ENCODE assay signal across 15 cellular contexts in genomic region chr1:43985984-43986595, GRCh38.
"Had no signal": no experiment of that assay in that cellular context is flagged by ENCODE, and none has a peak within 500 bp of the region (broad histone marks: within the 10 kb centered on the region; RNA-seq: fewer than 3 reads in every experiment).

No MANE protein-coding gene starts in this region.

- H3K9me3 Mint-ChIP-seq: activated CD4-positive, alpha-beta T cell treated with anti-CD3 and anti-CD28 coated beads, Interleukin-2, amount 10 ng/mL, durations not matched to agents 7 days and 5 days; activated naive CD8-positive, alpha-beta T cell treated with anti-CD3 and anti-CD28 coated beads, Interleukin-2, amount 10 ng/mL, durations not matched to agents 7 days and 5 days; dendritic cell treated with granulocyte-macrophage colony-stimulating factor and Interleukin-4, amounts not matched to agents 40 ng/mL and 50 ng/mL, for 4 days; naive thymus-derived CD8-positive, alpha-beta T cell; T-helper 2 cell treated with Interferon-gamma antibody and Interleukin-4, amounts not matched to agents 5 μg/mL and 100 μg/mL, for 36 hours had no signal

- H3K4me3 Mint-ChIP-seq: activated CD4-positive, alpha-beta T cell treated with anti-CD3 and anti-CD28 coated beads, Interleukin-2, amount 10 ng/mL, durations not matched to agents 7 days and 5 days; activated naive CD8-positive, alpha-beta T cell treated with anti-CD3 and anti-CD28 coated beads, Interleukin-2, amount 10 ng/mL, durations not matched to agents 7 days and 5 days; dendritic cell treated with granulocyte-macrophage colony-stimulating factor and Interleukin-4, amounts not matched to agents 40 ng/mL and 50 ng/mL, for 4 days; T-helper 2 cell treated with Interferon-gamma antibody and Interleukin-4, amounts not matched to agents 5 μg/mL and 100 μg/mL, for 36 hours had no signal

- ATAC-seq: heart right ventricle; naive thymus-derived CD8-positive, alpha-beta T cell had no signal

- FAIRE-seq: frontal cortex had no signal

- H3K4me3 ChIP-seq: heart right ventricle, stomach, testis had no signal

- H3K27ac Mint-ChIP-seq: activated CD4-positive, alpha-beta T cell treated with anti-CD3 and anti-CD28 coated beads, Interleukin-2, amount 10 ng/mL, durations not matched to agents 7 days and 5 days; activated naive CD8-positive, alpha-beta T cell treated with anti-CD3 and anti-CD28 coated beads, Interleukin-2, amount 10 ng/mL, durations not matched to agents 7 days and 5 days; dendritic cell treated with granulocyte-macrophage colony-stimulating factor and Interleukin-4, amounts not matched to agents 40 ng/mL and 50 ng/mL, for 4 days; T-helper 2 cell treated with Interferon-gamma antibody and Interleukin-4, amounts not matched to agents 5 μg/mL and 100 μg/mL, for 36 hours had no signal

- H3K27ac ChIP-seq: heart right ventricle, testis had no signal

- H3K9me3 ChIP-seq: heart right ventricle, stomach, testis had no signal

- H3K27me3 ChIP-seq: heart right ventricle, stomach, testis had no signal

- DNase-seq: activated CD4-positive, alpha-beta T cell treated with anti-CD3 and anti-CD28 coated beads, Interleukin-2, amount 10 ng/mL, durations not matched to agents 7 days and 5 days; activated naive CD4-positive, alpha-beta T cell; activated naive CD8-positive, alpha-beta T cell treated with anti-CD3 and anti-CD28 coated beads, Interleukin-2, amount 10 ng/mL, durations not matched to agents 7 days and 5 days; effector memory CD4-positive, alpha-beta T cell; heart right ventricle; mammary epithelial cell; naive thymus-derived CD8-positive, alpha-beta T cell; retina; stimulated activated CD4-positive, alpha-beta T cell treated with anti-CD3 and anti-CD28 coated beads, Interleukin-12 subunit alpha, Interleukin-12 subunit beta, amount 100 ng/mL, for 4 hours; stimulated activated CD4-positive, alpha-beta T cell treated with anti-CD3 and anti-CD28 coated beads, Interleukin-2, amount 100 ng/mL, for 24 hours; testis had no signal

- H3K36me3 Mint-ChIP-seq: naive thymus-derived CD8-positive, alpha-beta T cell had no signal

- H3K27me3 Mint-ChIP-seq: activated CD4-positive, alpha-beta T cell treated with anti-CD3 and anti-CD28 coated beads, Interleukin-2, amount 10 ng/mL, durations not matched to agents 7 days and 5 days; activated naive CD8-positive, alpha-beta T cell treated with anti-CD3 and anti-CD28 coated beads, Interleukin-2, amount 10 ng/mL, durations not matched to agents 7 days and 5 days had no signal
